Comparison of ENCODE assay signal across 1 cellular context in genomic region chr16:3060339-3061127, GRCh38.
TF ChIP-seq lines count a peak whose summit lies in the region.

No MANE protein-coding gene starts in this region.

TF ChIP-seq in HEK293, 187 proteins besides CTCF, POLR2A, EP300 and RAD21 (continued from another document):
- TF ChIP-seq ZNF148 (tag by site-specific recombination; IDR thresholded peaks at IDR 0.05; ENCODE audit: borderline replicate concordance): no peak
- no peak for TF ChIP-seq ZSCAN30 (tag by site-specific recombination; IDR thresholded peaks at IDR 0.05)
